Comparison of ENCODE assay signal across 8 cellular contexts in the genomic region with DNA sequence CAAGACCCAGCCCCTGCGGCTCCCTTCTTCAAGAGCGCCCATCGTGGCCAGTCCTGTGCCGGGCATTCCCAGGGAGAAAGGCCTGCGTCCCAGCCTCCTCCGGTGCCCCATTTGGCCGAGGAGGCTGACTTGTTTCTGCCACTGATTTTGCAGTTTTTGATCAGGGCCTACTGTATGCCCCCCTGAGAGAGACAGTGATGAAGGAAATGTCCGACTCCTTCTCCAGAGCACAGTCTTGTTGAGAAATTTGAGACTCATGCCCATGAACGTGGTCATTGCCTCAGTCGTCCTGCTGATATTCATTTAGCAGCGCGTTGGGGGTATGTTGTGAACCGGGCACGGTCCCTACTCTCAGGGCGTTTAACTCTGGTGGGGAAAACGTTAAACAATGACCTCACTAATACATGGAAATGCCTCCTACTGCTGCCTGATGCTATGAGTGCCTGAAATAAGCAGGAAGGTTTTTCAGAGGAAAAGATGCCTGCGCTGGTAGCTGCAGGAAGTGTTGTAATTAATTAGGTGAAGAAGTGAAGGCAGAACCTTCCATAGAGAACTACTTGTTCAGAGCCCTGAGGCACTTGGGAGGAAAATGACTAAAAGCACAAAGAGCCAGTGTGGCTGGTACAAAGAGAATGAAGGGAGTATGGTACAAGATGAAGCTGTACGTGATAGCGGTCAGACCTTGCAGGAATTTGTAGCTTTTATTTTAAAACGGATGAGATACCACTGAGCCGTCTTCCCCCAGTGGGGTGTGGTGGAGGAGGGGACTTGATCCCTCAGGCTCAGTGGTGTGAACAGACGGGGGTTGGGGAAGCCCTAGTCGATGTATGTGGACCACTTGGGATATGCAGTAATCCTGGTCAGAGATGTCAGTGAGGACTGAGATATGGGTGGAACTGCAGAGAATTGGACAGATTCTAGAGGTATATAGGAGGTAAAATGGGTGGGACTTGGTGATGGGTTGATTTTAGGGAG. TPM values are rescaled to one million over a fixed set of nuclear protein-coding genes. Genes with fewer than 3 reads are reported as not detected.
DNase-seq lines count a peak whose midpoint lies in the region; ATAC-seq and TF ChIP-seq lines count a peak whose summit lies in the region.

No MANE protein-coding gene starts in this region.

- H3K27ac ChIP-seq in ACC112 (ENCODE audit: low read depth, low read length) (peak overlapping the region; percentile 33; the same call in 1 of the 2 replicates), Panc1 (ENCODE audit: low read length) (peak overlapping the region; percentile 98), fibroblast of lung (ENCODE audit: insufficient read depth, low read length) (peak overlapping the region; percentile 91)

- peak overlapping the region; percentile 87 for H3K9ac ChIP-seq in fibroblast of lung (ENCODE audit: insufficient read depth, low read length)

- H3K4me1 ChIP-seq in ACC112 (ENCODE audit: control insufficient read depth, insufficient read depth, low read length, unreplicated experiment): peaks cover 25% of the 10 kb centered on the region
- peaks cover 15% of the 10 kb centered on the region for H3K4me1 ChIP-seq in Panc1 (ENCODE audit: control insufficient read depth, insufficient read depth, low read length)
- peaks cover 6% of the 10 kb centered on the region for H3K4me1 ChIP-seq in fibroblast of lung (ENCODE audit: control insufficient read depth, extremely low read depth, insufficient read depth, low read length)

- ATAC-seq in Panc1: no peak

- peak overlapping the region; percentile 53 for H2AFZ ChIP-seq in ACC112 (ENCODE audit: low read length, unreplicated experiment)
- H2AFZ ChIP-seq in fibroblast of lung (ENCODE audit: low read length): peak overlapping the region; percentile 88

- H3K79me2 ChIP-seq in ACC112 (ENCODE audit: control insufficient read depth, insufficient read depth, low read length, unreplicated experiment) (peaks cover 67% of the 10 kb centered on the region), fibroblast of lung (ENCODE audit: control insufficient read depth, insufficient read depth, low read length) (peaks cover 61% of the 10 kb centered on the region)

- POLR2A ChIA-PET in Panc1 (lab: Charles Lee): interaction anchor here (0.6 kb wide), 2 partner anchors 34 to 139 kb away, joined by 5 to 6 read pairs; no protein-coding TSS in a partner anchor

- no peaks in the 10 kb centered on the region for H3K27me3 ChIP-seq in ACC112 (ENCODE audit: insufficient read depth, low read length)
- H3K27me3 ChIP-seq in Panc1 (ENCODE audit: control insufficient read depth, insufficient read depth, low read length): no peaks in the 10 kb centered on the region
- no peaks in the 10 kb centered on the region for H3K27me3 ChIP-seq in fibroblast of lung (ENCODE audit: control insufficient read depth, insufficient read depth, low read length)

- DNase-seq in Panc1 (ENCODE audit: low read depth, low spot score) (no peak), fibroblast of lung (ENCODE audit: low read depth in 2 of 2) (peak; percentile 11 to 15), pons (ENCODE audit: low spot score) (peak; percentile 31), NCI-H187 (lab: John Stamatoyannopoulos, UW) (no peak), middle frontal gyrus (ENCODE audit: extremely low spot score, low spot score) (no peak), NCI-H774 (lab: John Stamatoyannopoulos, UW) (no peak)

- in situ Hi-C loops in Panc1 (cut with HindIII; ENCODE audit: low pct_unique_long_range_greater_than_20kb, low sequenced_read_pairs): no loop called here

- H3K4me3 ChIP-seq in ACC112 (ENCODE audit: low read depth, low read length): peak overlapping the region; percentile 85
- H3K4me3 ChIP-seq in GM12875 (ENCODE audit: low read depth, low read length): peak overlapping the region; percentile 98
- H3K4me3 ChIP-seq in Panc1 (ENCODE audit: low read depth in 2 of 2, low read length in 2 of 2): peak overlapping the region; percentile 97 to 100
- H3K4me3 ChIP-seq in fibroblast of lung (replicated peaks in 1 of 4; ENCODE audit: control extremely low read depth in 1 of 4, insufficient read depth in 1 of 4, low read depth in 3 of 4, low read length in 4 of 4): peak overlapping the region; percentile 54 to 100 (median 92)

- H3K36me3 ChIP-seq in ACC112 (ENCODE audit: insufficient read depth, low read length) (peaks cover 5% of the 10 kb centered on the region; the same call in 1 of the 2 replicates), Panc1 (ENCODE audit: control insufficient read depth, insufficient read depth, low read length) (peaks cover 5% of the 10 kb centered on the region; the same call in 1 of the 2 replicates), fibroblast of lung (ENCODE audit: control insufficient read depth, insufficient read depth, low read length) (peaks cover 4% of the 10 kb centered on the region)

- H3K9me3 ChIP-seq in Panc1 (ENCODE audit: control insufficient read depth, insufficient read depth, low read depth, low read length) (no peaks in the 10 kb centered on the region), fibroblast of lung (ENCODE audit: control insufficient read depth, insufficient read depth, low read depth, low read length) (no peaks in the 10 kb centered on the region)

- CTCF ChIA-PET in Panc1 (lab: Charles Lee): interaction anchor here (0.6 to 1.8 kb wide), 4 partner anchors 100 to 134 kb away, joined by 3 to 11 read pairs (median 6); no protein-coding TSS in a partner anchor

- BruUV-seq in Panc1 (replicated peaks; lab: Mats Ljungman, UMichigan): TSS peak; percentile 84

- H4K20me1 ChIP-seq in fibroblast of lung (ENCODE audit: control insufficient read depth, extremely low read depth, insufficient read depth, low read length): no peaks in the 10 kb centered on the region

- TF ChIP-seq CTCF in GM12875 (IDR thresholded peaks at IDR 0.05; ENCODE audit: borderline replicate concordance, insufficient read depth, low read depth, low read length) (no peak), Panc1 (IDR thresholded peaks at IDR 0.05) (no peak), fibroblast of lung (conservative IDR thresholded peaks at IDR 0.05 in 1 of 2, IDR thresholded peaks at IDR 0.05 in 1 of 2; ENCODE audit: low read depth in 1 of 2, low read length in 2 of 2) (no peak)

- intact Hi-C loops in Panc1 (cut with micrococcal nuclease; ENCODE audit: unreplicated experiment): no loop called here

- peak overlapping the region; percentile 96 for H3K4me2 ChIP-seq in fibroblast of lung (ENCODE audit: extremely low read depth, insufficient read depth, low read length)

RNA-seq across cellular contexts. Expression of gene ZCCHC17, which starts 0.7 kb away (rescaled TPM):
- total RNA-seq in Panc1 (2021; ENCODE audit: unreplicated experiment) (30.6 TPM), fibroblast of lung (30.0 and 34.0 TPM in 2 replicates)
- polyA plus RNA-seq in Panc1 (2012; ENCODE audit: insufficient read length): 24.3 TPM
- 62.3 and 64.8 TPM in 2 replicates for polyA plus RNA-seq in fibroblast of lung
- 41.5 and 49.3 TPM in 2 replicates for polyA plus RNA-seq in fibroblast of lung (2012)
- polyA minus RNA-seq in fibroblast of lung (ENCODE audit: low replicate concordance): 16.2 and 16.8 TPM in 2 replicates

RNA-seq across cellular contexts. Expression of gene SNRNP40, which starts 1.0 kb away (rescaled TPM):
- total RNA-seq in Panc1 (2021; ENCODE audit: unreplicated experiment) (99.3 TPM), fibroblast of lung (96.6 and 102 TPM in 2 replicates)
- polyA plus RNA-seq in Panc1 (2012; ENCODE audit: insufficient read length): 62.0 TPM
- 53.5 and 73.9 TPM in 2 replicates for polyA plus RNA-seq in fibroblast of lung
- polyA plus RNA-seq in fibroblast of lung (2012): 36.3 and 55.9 TPM in 2 replicates
- polyA minus RNA-seq in fibroblast of lung (ENCODE audit: low replicate concordance): 23.0 and 55.7 TPM in 2 replicates

RNA-seq across cellular contexts. Expression of gene NKAIN1, which starts 57.9 kb away (rescaled TPM):
- total RNA-seq in Panc1 (2021; ENCODE audit: unreplicated experiment) (1.7 TPM), fibroblast of lung (under 0.01 and 0.17 TPM in 2 replicates)
- 2.5 TPM for polyA plus RNA-seq in Panc1 (2012; ENCODE audit: insufficient read length)
- polyA plus RNA-seq in fibroblast of lung: 0.07 and 0.19 TPM in 2 replicates
- polyA plus RNA-seq in fibroblast of lung (2012): 0.08 and 0.22 TPM in 2 replicates
- 0.22 TPM in 1 of 2 replicates, not detected in the other for polyA minus RNA-seq in fibroblast of lung (ENCODE audit: low replicate concordance)

Comparison
In these comparisons a context has a peak if more than half of its experiments do, and no peak if none do; other contexts are left out.
1. H3K27ac ChIP-seq: peak in every context shown above with its lines; median percentile 98 in Panc1; 91 in fibroblast of lung; 33 in ACC112.
2. DNase-seq: peak in fibroblast of lung (2 of 2) and pons (single experiment); none in Panc1 (single experiment), NCI-H187 (0 of 2), middle frontal gyrus (single experiment) and NCI-H774 (single experiment).
3. Peak in every context shown above with its lines, with median percentiles within 50 percentile points of each other: H3K4me3 ChIP-seq.